In the genomic region with DNA sequence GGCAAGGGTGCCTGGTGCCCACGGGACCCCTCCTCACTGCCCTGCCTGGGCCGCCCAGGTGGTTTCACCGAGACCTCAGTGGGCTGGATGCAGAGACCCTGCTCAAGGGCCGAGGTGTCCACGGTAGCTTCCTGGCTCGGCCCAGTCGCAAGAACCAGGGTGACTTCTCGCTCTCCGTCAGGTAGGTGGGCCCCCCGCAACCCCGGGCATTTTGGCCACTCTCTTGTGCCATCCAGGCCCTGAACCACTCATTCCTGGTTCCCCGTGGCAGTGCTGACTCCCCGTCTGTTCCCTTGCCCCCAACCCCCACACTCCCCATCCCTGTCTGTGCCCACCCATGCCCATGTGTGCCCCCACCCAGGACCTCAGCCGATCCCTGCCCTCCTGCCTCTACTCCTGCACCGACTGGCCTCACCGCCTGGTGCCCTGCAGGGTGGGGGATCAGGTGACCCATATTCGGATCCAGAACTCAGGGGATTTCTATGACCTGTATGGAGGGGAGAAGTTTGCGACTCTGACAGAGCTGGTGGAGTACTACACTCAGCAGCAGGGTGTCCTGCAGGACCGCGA, we compare ENCODE assay signal across 11 cellular contexts. TPM values are rescaled to one million over a fixed set of nuclear protein-coding genes. Genes with fewer than 3 reads are reported as not detected.
DNase-seq lines count a peak whose midpoint lies in the region; ATAC-seq and TF ChIP-seq lines count a peak whose summit lies in the region.
"Had no signal": no experiment of that assay in that cellular context is flagged by ENCODE, and none has a peak within 500 bp of the region (broad histone marks: within the 10 kb centered on the region; RNA-seq: fewer than 3 reads in every experiment).

No MANE protein-coding gene starts in this region.

- POLR2A ChIA-PET in T-cell (lab: Charles Lee), result interaction anchor here (1.3 to 1.4 kb wide), 2 partner anchors 8 kb away, joined by 4 to 8 read pairs; partner anchors contain the start of genes C12orf57 (in 2 of the 2) and RNU7-1 (in 2 of the 2)

- no peaks in the 10 kb centered on the region for H3K9me3 Mint-ChIP-seq in T-cell

- H3K27me3 ChIP-seq in gastroesophageal sphincter (no peaks in the 10 kb centered on the region), uterus (no peaks in the 10 kb centered on the region)
- H3K27me3 ChIP-seq: foreskin keratinocyte had no signal

- peak overlapping the region; percentile 88 to 98 (median 91) for H3K4me3 Mint-ChIP-seq in T-cell

- DNase-seq in T-cell (peak in 1 of 34 experiments; percentile 32), SW 1271 (lab: John Stamatoyannopoulos, UW) (no peak), NOMO-1 treated with dmso at 0.1 percent for 144 hours (lab: John Stamatoyannopoulos, UW; ENCODE audit: unreplicated experiment) (no peak), uterus (no peak), NCI-H82 treated with DMSO at 0.1 percent for 48 hours (lab: John Stamatoyannopoulos, UW; ENCODE audit: unreplicated experiment) (no peak)
- DNase-seq: foreskin keratinocyte, NCI-H2081 had no signal

- intact Hi-C loops in uterus (cut with DNase I; ENCODE audit: low total_unique reads), result no loop called here

- H3K4me1 ChIP-seq in gastroesophageal sphincter, result peaks cover 0 to 15% (median under 1%) of the 10 kb centered on the region in 3 donors
- H3K4me1 ChIP-seq in uterus, result no peaks in the 10 kb centered on the region
- H3K4me1 ChIP-seq: foreskin keratinocyte had no signal

- no peak for TF ChIP-seq EP300 in gastroesophageal sphincter (IDR thresholded peaks at IDR 0.05)

- H3K4me3 ChIP-seq in gastroesophageal sphincter (peak overlapping the region; percentile 9 to 43), skin epidermis (peak overlapping the region; percentile 30 to 50 (median 45)), uterus (no peak overlapping the region)
- H3K4me3 ChIP-seq: SK-N-MC had no signal

- H3K4me1 Mint-ChIP-seq in T-cell, result peaks cover 79 to 86% (median 86%) of the 10 kb centered on the region in 3 donors

- TF ChIP-seq CTCF in GM12872 (IDR thresholded peaks at IDR 0.05; ENCODE audit: insufficient read depth, low read depth, low read length) (0 out of 3 replicates have a peak, but pooled peaks have one; percentile 3), gastroesophageal sphincter (IDR thresholded peaks at IDR 0.05) (no peak), uterus (IDR thresholded peaks at IDR 0.05) (no peak)

- no peaks in the 10 kb centered on the region for H3K9me3 ChIP-seq in gastroesophageal sphincter
- no peaks in the 10 kb centered on the region for H3K9me3 ChIP-seq in uterus

- peak overlapping the region; percentile 97 to 100 for H3K27ac Mint-ChIP-seq in T-cell

- peaks cover 0 to 5% of the 10 kb centered on the region in 2 donors for H3K36me3 ChIP-seq in gastroesophageal sphincter
- no peaks in the 10 kb centered on the region for H3K36me3 ChIP-seq in uterus

- peak overlapping the region in 3 of 4 donors; percentile 43 to 69 (median 56) for H3K27ac ChIP-seq in gastroesophageal sphincter
- H3K27ac ChIP-seq in skin epidermis, result peak overlapping the region; percentile 28 to 99 (median 88)
- H3K27ac ChIP-seq in uterus, result no peak overlapping the region
- H3K27ac ChIP-seq: foreskin keratinocyte, SK-N-MC had no signal

- peak; percentile 13 to 41 (median 18) for ATAC-seq in T-cell (replicated peaks in 1 of 4)
- ATAC-seq in gastroesophageal sphincter, result no peak
- ATAC-seq: foreskin keratinocyte had no signal

- no CpG with 5 or more reads among the region's 20 CpGs for WGBS in gastroesophageal sphincter (ENCODE audit: low coverage in 1 of 2), 2 donors

- CTCF ChIA-PET in T-cell (lab: Charles Lee), result interaction anchor here (1.0 to 8.2 kb wide), 7 partner anchors 8 to 17 kb away, joined by 3 to 58 read pairs (median 4); partner anchors contain the start of genes C12orf57 (in 1 of the 2) and RNU7-1 (in 1 of the 2)

- no peaks in the 10 kb centered on the region for H3K27me3 Mint-ChIP-seq in T-cell

- peaks cover 18% of the 10 kb centered on the region for H3K36me3 Mint-ChIP-seq in T-cell

- TF ChIP-seq POLR2A in gastroesophageal sphincter (IDR thresholded peaks at IDR 0.05) (no peak), uterus (IDR thresholded peaks at IDR 0.05) (no peak)

RNA-seq across cellular contexts. Expression of gene PTPN6, which starts 0.5 kb away (rescaled TPM):
- total RNA-seq in T-cell (100 to 1,000 TPM; 176 to 237 (median 224) TPM), gastroesophageal sphincter (10 to 100 TPM in 1 of 4 donors, 1 to 10 TPM in 3; 2.6 to 15.9 (median 7.5) TPM), uterus (10 to 100 TPM in 2 of 4 donors, under 1 TPM in 2; 0.59 to 19.8 (median 5.9) TPM)

RNA-seq across cellular contexts. Expression of gene C12orf57, which starts 7.8 kb away (rescaled TPM):
- total RNA-seq in T-cell (100 to 1,000 TPM; 256 to 466 (median 412) TPM), gastroesophageal sphincter (100 to 1,000 TPM; 172 to 521 (median 367) TPM), uterus (1,000 to 10,000 TPM in 2 of 4 donors, 100 to 1,000 TPM in 2; 259 to 2,496 (median 1,289) TPM)

RNA-seq across cellular contexts. Expression of gene RNU7-1, which starts 8.0 kb away (rescaled TPM):
- total RNA-seq in T-cell, result not detected
- total RNA-seq in gastroesophageal sphincter, result not detected
- not detected for total RNA-seq in uterus
- total RNA-seq: foreskin keratinocyte had no signal

RNA-seq across cellular contexts. Expression of gene PHB2, which starts 18.8 kb away (rescaled TPM):
- total RNA-seq in T-cell (100 to 1,000 TPM; 144 to 168 (median 154) TPM), gastroesophageal sphincter (100 to 1,000 TPM; 170 to 215 (median 187) TPM), uterus (100 to 1,000 TPM; 129 to 167 (median 145) TPM)

RNA-seq across cellular contexts. Expression of gene EMG1, which starts 19.1 kb away (rescaled TPM):
- total RNA-seq in T-cell (10 to 100 TPM; 33.6 to 64.5 (median 58.7) TPM), gastroesophageal sphincter (10 to 100 TPM; 17.0 to 27.3 (median 20.1) TPM), uterus (10 to 100 TPM; 25.9 to 62.8 (median 44.0) TPM)

Comparison
In these comparisons a context has a peak if more than half of its experiments do, and no peak if none do; other contexts are left out.
1. H3K27ac ChIP-seq: peak in gastroesophageal sphincter (3 of 4) and skin epidermis (21 of 21); none in uterus (0 of 2).
2. H3K4me3 ChIP-seq: peak in gastroesophageal sphincter (2 of 2) and skin epidermis (7 of 7); none in uterus (0 of 2).
3. RNA of gene PTPN6, which starts 0.5 kb away (total RNA-seq): 176 to 237 TPM in T-cell; 0.59 to 19.8 TPM in uterus and 2.6 to 15.9 TPM in gastroesophageal sphincter; every median in the first group is over 4 times any median in the second.